Comparison of ENCODE assay signal across 8 cellular contexts in the genomic region with DNA sequence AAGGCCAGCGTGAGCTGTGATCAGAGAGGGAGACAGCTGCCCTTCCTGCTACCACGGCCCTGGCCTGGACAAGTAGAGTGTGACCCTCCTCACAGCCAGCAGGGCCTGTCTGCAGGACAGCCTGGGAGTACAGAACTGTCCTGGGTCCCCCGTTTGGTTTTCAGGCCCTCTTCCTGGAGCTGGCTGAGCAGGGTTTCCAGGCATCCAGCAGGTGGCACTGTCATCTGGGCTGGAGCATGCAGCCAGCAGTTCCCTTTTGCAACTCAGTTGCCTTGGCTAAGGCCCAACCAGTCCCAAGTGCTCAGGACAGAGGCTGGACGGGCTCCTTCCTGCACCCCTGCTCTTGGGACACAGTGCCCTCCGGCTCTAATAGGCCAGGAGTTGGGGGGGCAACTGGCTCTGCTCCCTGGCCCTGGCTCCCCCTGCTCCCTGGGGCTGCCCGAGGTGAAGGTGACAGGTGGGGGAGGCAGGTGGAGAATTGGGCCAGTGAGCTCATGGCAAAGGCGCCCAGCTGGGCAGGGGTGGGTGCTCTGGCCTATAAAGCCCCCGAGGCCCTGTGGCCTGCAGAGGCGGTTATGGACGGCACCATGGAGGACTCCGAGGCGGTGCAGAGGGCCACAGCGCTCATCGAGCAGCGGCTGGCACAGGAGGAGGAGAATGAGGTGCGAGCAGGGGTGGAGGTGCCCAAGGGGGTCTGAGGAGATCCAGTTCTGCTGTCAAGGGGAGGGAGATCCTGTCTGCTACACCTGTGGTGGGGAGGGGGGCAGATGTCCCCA. TPM values are rescaled to one million over a fixed set of nuclear protein-coding genes. Genes with fewer than 3 reads are reported as not detected.
DNase-seq lines count a peak whose midpoint lies in the region; ATAC-seq, FAIRE-seq and TF ChIP-seq lines count a peak whose summit lies in the region.

A gene with protein sequence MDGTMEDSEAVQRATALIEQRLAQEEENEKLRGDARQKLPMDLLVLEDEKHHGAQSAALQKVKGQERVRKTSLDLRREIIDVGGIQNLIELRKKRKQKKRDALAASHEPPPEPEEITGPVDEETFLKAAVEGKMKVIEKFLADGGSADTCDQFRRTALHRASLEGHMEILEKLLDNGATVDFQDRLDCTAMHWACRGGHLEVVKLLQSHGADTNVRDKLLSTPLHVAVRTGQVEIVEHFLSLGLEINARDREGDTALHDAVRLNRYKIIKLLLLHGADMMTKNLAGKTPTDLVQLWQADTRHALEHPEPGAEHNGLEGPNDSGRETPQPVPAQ (plus strand): TSS at position 566 of the 776 bp plus-strand sequence. CDS start 10 bp downstream, at position 576.

- no peaks in the 10 kb centered on the region for H3K27me3 ChIP-seq in gastroesophageal sphincter
- H3K27me3 ChIP-seq in pancreas = no peaks in the 10 kb centered on the region
- H3K27me3 ChIP-seq in upper lobe of left lung = no peaks in the 10 kb centered on the region

- WGBS in gastroesophageal sphincter (ENCODE audit: low coverage in 1 of 2), 2 donors = no CpG with 5 or more reads among the region's 16 CpGs
- 61 to 64% methylated on average over 15 to 16 of the region's 16 CpGs for WGBS in pancreas, 2 donors
- 78 to 94% methylated on average over 12 to 15 of the region's 16 CpGs for WGBS in upper lobe of left lung, 2 donors

- H3K4me3 ChIP-seq in gastroesophageal sphincter (no peak within 1 kb of the TSS), pancreas (no peak within 1 kb of the TSS), upper lobe of left lung (no peak within 1 kb of the TSS)

- H3K9me3 ChIP-seq in gastroesophageal sphincter (no peaks in the 10 kb centered on the region), pancreas (no peaks in the 10 kb centered on the region), upper lobe of left lung (no peaks in the 10 kb centered on the region)

- H3K36me3 ChIP-seq in gastroesophageal sphincter = peaks cover 0 to 41% of the 10 kb centered on the region in 2 donors
- H3K36me3 ChIP-seq in pancreas = peaks cover 0 to 6% (median 0%) of the 10 kb centered on the region in 3 donors
- peaks cover 20 to 39% (median 28%) of the 10 kb centered on the region in 4 donors for H3K36me3 ChIP-seq in upper lobe of left lung

- TF ChIP-seq EP300 in gastroesophageal sphincter (IDR thresholded peaks at IDR 0.05) (no peak), upper lobe of left lung (IDR thresholded peaks at IDR 0.05) (no peak)

- TF ChIP-seq CTCF in RWPE1 (conservative IDR thresholded peaks at IDR 0.05; ENCODE audit: low read depth) (peak; percentile 71), gastroesophageal sphincter (IDR thresholded peaks at IDR 0.05) (peak in 3 of 4 experiments; percentile 88 to 93 (median 90)), pancreas (IDR thresholded peaks at IDR 0.05) (peak; percentile 73 to 83 (median 78)), upper lobe of left lung (IDR thresholded peaks at IDR 0.05) (peak; percentile 68 to 88 (median 80))

- H3K4me1 ChIP-seq in gastroesophageal sphincter (peaks cover 0 to 24% (median 8%) of the 10 kb centered on the region in 3 donors), pancreas (peaks cover 0 to 5% (median 0%) of the 10 kb centered on the region in 3 donors), upper lobe of left lung (peaks cover 3 to 20% (median 9%) of the 10 kb centered on the region in 4 donors)

- CTCF ChIA-PET in RWPE1 (lab: Yijun Ruan, JAX) = interaction anchor here (0.6 to 3.8 kb wide), 17 partner anchors 11 to 475 kb away, joined by 3 to 35 read pairs (median 4); partner anchors contain the start of gene C10orf62

- FAIRE-seq in pancreas (lab: Jason Lieb, UNC) = no peak

- intact Hi-C loops in pancreas (cut with DNase I) = loop anchor here in 1 of 3 donors (10.0 kb wide), 1 partner anchor 152 kb away; no protein-coding TSS in a partner anchor

- H3K27ac ChIP-seq in RWPE1 (peak within 1 kb of the TSS; percentile 99), gastroesophageal sphincter (peak within 1 kb of the TSS in 2 of 4 donors; percentile 62 to 88), pancreas (peak within 1 kb of the TSS in 2 of 4 donors; percentile 23 to 24), upper lobe of left lung (peak within 1 kb of the TSS; percentile 63 to 66 (median 65))

- TF ChIP-seq POLR2A in gastroesophageal sphincter (IDR thresholded peaks at IDR 0.05) (no peak), upper lobe of left lung (IDR thresholded peaks at IDR 0.05) (no peak)

- ATAC-seq in gastroesophageal sphincter (peak; percentile 73), pancreas (peak; percentile 60 to 88 (median 86)), upper lobe of left lung (ENCODE audit: low FRiP score in 2 of 2) (peak; percentile 73 to 90)

- POLR2A ChIA-PET in RWPE1 (lab: Yijun Ruan, JAX; ENCODE audit: low non-redundant PET) = interaction anchor here (0.6 kb wide), 1 partner anchor 70 kb away, joined by 5 read pairs; no protein-coding TSS in a partner anchor

- DNase-seq in NCI-H2107 treated with DMSO at 0.1 percent for 48 hours (lab: John Stamatoyannopoulos, UW; ENCODE audit: unreplicated experiment) (peak; percentile 1), NCI-H2107 (lab: John Stamatoyannopoulos, UW) (no peak), HK-2 (ENCODE audit: unreplicated experiment) (peak; percentile 87), RWPE1 (ENCODE audit: low spot score) (peak; percentile 67), pancreas (peak; percentile 70 to 89 (median 82)), upper lobe of left lung (peak; percentile 64 to 84)
- DNase-seq in activated naive CD4-positive, alpha-beta T cell (lab: John Stamatoyannopoulos, UW) = peak in 3 of 4 experiments; percentile 13 to 27 (median 16)

RNA-seq across cellular contexts. Expression of the gene that starts here (rescaled TPM):
- under 1 TPM in 1 of 4 donors, not detected in 3; 0.54 TPM for total RNA-seq in gastroesophageal sphincter
- under 1 TPM; 0.12 to 0.56 (median 0.29) TPM for total RNA-seq in pancreas
- polyA plus RNA-seq in pancreas = 1 to 10 TPM in 1 of 2 donors, under 1 TPM in 1; 0.61 to 1.6 TPM
- 1 to 10 TPM in 3 of 6 donors, under 1 TPM in 2, not detected in 1; 0.67 to 2.4 (median 1.1) TPM for total RNA-seq in upper lobe of left lung

Comparison
In these comparisons a context has a peak if more than half of its experiments do, and no peak if none do; other contexts are left out.
1. Peak in ATAC-seq in gastroesophageal sphincter; RNA of the gene not detected or under 1 TPM.